ENCODE assay signal across 11 cellular contexts in genomic region chr18:9140984-9141383, GRCh38. TPM values are rescaled to one million over a fixed set of nuclear protein-coding genes. Genes with fewer than 3 reads are reported as not detected.
DNase-seq lines count a peak whose midpoint lies in the region; ATAC-seq and TF ChIP-seq lines count a peak whose summit lies in the region.
"Had no signal": no experiment of that assay in that cellular context is flagged by ENCODE, and none has a peak within 500 bp of the region (broad histone marks: within the 10 kb centered on the region; RNA-seq: fewer than 3 reads in every experiment).

No MANE protein-coding gene starts in this region.

- ATAC-seq in activated CD8-positive, alpha-beta memory T cell treated with anti-CD3 and anti-CD28 coated beads, Interleukin-2, amount 10 ng/mL, durations not matched to agents 7 days and 5 days: no peak
- ATAC-seq in gastroesophageal sphincter: no peak
- ATAC-seq in stimulated activated naive B cell treated with anti-CD40 and anti-IgM and Interleukin-4, amounts not matched to agents 10 μg/mL and 1 μg/mL and 100 μg/mL, for 72 hours (replicated peaks): no peak

- DNase-seq in activated CD8-positive, alpha-beta memory T cell treated with anti-CD3 and anti-CD28 coated beads, Interleukin-2, amount 10 ng/mL, durations not matched to agents 7 days and 5 days: no peak
- DNase-seq in activated CD8-positive, alpha-beta memory T cell treated with anti-CD3 and anti-CD28 coated beads, Interleukin-2, amount 50 U/mL, for 4 hours: no peak
- DNase-seq in WERI-Rb-1: no peak
- DNase-seq in stimulated activated naive B cell treated with anti-CD40 and anti-IgM and Interleukin-4, amounts not matched to agents 10 μg/mL and 1 μg/mL and 100 μg/mL, for 72 hours: no peak
- no peak for DNase-seq in activated gamma-delta T cell treated with Interleukin-2 at 50 U/mL for 16 hours
- no peak for DNase-seq in OCI-M1 (lab: John Stamatoyannopoulos, UW)
- DNase-seq in mesothelial cell of epicardium (ENCODE audit: low spot score in 2 of 2, unreplicated experiment in 2 of 2): no peak
- DNase-seq: mesendoderm, SW 1271 had no signal

- TF ChIP-seq CTCF in WERI-Rb-1 (IDR thresholded peaks at IDR 0.05; ENCODE audit: low read depth, low read length) (no peak), gastroesophageal sphincter (IDR thresholded peaks at IDR 0.05) (no peak), mesothelial cell of epicardium (IDR thresholded peaks at IDR 0.05; ENCODE audit: unreplicated experiment) (no peak)

- H3K36me3 ChIP-seq in WERI-Rb-1 (peaks cover 7% of the 10 kb centered on the region), gastroesophageal sphincter (no peaks in the 10 kb centered on the region)

- WGBS in gastroesophageal sphincter (ENCODE audit: low coverage in 1 of 2), 2 donors: 84 to 85% methylated on average over 2 of the region's 2 CpGs

- H3K9me3 ChIP-seq in WERI-Rb-1 (ENCODE audit: severe bottlenecking) (no peaks in the 10 kb centered on the region), gastroesophageal sphincter (no peaks in the 10 kb centered on the region)

- H3K27me3 ChIP-seq in WERI-Rb-1 (ENCODE audit: insufficient read depth, low read depth, severe bottlenecking): no peaks in the 10 kb centered on the region
- H3K27me3 ChIP-seq in gastroesophageal sphincter: no peaks in the 10 kb centered on the region

- no peaks in the 10 kb centered on the region for H3K27me3 Mint-ChIP-seq in activated CD8-positive, alpha-beta memory T cell treated with anti-CD3 and anti-CD28 coated beads, Interleukin-2, amount 10 ng/mL, durations not matched to agents 7 days and 5 days
- no peaks in the 10 kb centered on the region for H3K27me3 Mint-ChIP-seq in stimulated activated naive B cell treated with anti-CD40 and anti-IgM and Interleukin-4, amounts not matched to agents 10 μg/mL and 1 μg/mL and 100 μg/mL, for 72 hours
- H3K27me3 Mint-ChIP-seq in mesothelial cell of epicardium (ENCODE audit: low read depth): no peaks in the 10 kb centered on the region
- H3K27me3 Mint-ChIP-seq: type B pancreatic cell had no signal

- TF ChIP-seq POLR2A in gastroesophageal sphincter (IDR thresholded peaks at IDR 0.05): no peak

- peaks cover 27 to 78% (median 28%) of the 10 kb centered on the region in 3 donors for H3K4me1 ChIP-seq in gastroesophageal sphincter

- H3K36me3 Mint-ChIP-seq in activated CD8-positive, alpha-beta memory T cell treated with anti-CD3 and anti-CD28 coated beads, Interleukin-2, amount 10 ng/mL, durations not matched to agents 7 days and 5 days: peaks cover 41% of the 10 kb centered on the region
- H3K36me3 Mint-ChIP-seq in stimulated activated naive B cell treated with anti-CD40 and anti-IgM and Interleukin-4, amounts not matched to agents 10 μg/mL and 1 μg/mL and 100 μg/mL, for 72 hours: peaks cover 3 to 20% of the 10 kb centered on the region in 2 donors
- no peaks in the 10 kb centered on the region for H3K36me3 Mint-ChIP-seq in mesothelial cell of epicardium
- H3K36me3 Mint-ChIP-seq: type B pancreatic cell had no signal

- H3K4me3 ChIP-seq in WERI-Rb-1 (ENCODE audit: low read depth, low read length) (no peak overlapping the region), gastroesophageal sphincter (no peak overlapping the region)

- H3K27ac ChIP-seq in WERI-Rb-1 (peak overlapping the region; percentile 8), gastroesophageal sphincter (peak overlapping the region; percentile 15 to 100 (median 96))

- no peaks in the 10 kb centered on the region for H3K9me3 Mint-ChIP-seq in activated CD8-positive, alpha-beta memory T cell treated with anti-CD3 and anti-CD28 coated beads, Interleukin-2, amount 10 ng/mL, durations not matched to agents 7 days and 5 days (ENCODE audit: low read depth)
- no peaks in the 10 kb centered on the region for H3K9me3 Mint-ChIP-seq in stimulated activated naive B cell treated with anti-CD40 and anti-IgM and Interleukin-4, amounts not matched to agents 10 μg/mL and 1 μg/mL and 100 μg/mL, for 72 hours
- H3K9me3 Mint-ChIP-seq in mesothelial cell of epicardium: no peaks in the 10 kb centered on the region
- H3K9me3 Mint-ChIP-seq: type B pancreatic cell had no signal

- CTCF ChIA-PET in activated CD8-positive, alpha-beta memory T cell treated with anti-CD3 and anti-CD28 coated beads, Interleukin-2, amount 10 ng/mL, durations not matched to agents 7 days and 5 days (lab: Charles Lee): interaction anchor here (0.7 to 4.0 kb wide), 6 partner anchors 23 to 193 kb away, joined by 3 to 15 read pairs (median 5); partner anchors contain the start of genes NDUFV2 and TWSG1

- H3K27ac Mint-ChIP-seq in activated CD8-positive, alpha-beta memory T cell treated with anti-CD3 and anti-CD28 coated beads, Interleukin-2, amount 10 ng/mL, durations not matched to agents 7 days and 5 days: peak overlapping the region; percentile 97
- peak overlapping the region; percentile 11 for H3K27ac Mint-ChIP-seq in stimulated activated naive B cell treated with anti-CD40 and anti-IgM and Interleukin-4, amounts not matched to agents 10 μg/mL and 1 μg/mL and 100 μg/mL, for 72 hours
- H3K27ac Mint-ChIP-seq in mesothelial cell of epicardium: no peak overlapping the region
- H3K27ac Mint-ChIP-seq: type B pancreatic cell had no signal

- peaks cover 63% of the 10 kb centered on the region for H3K4me1 Mint-ChIP-seq in activated CD8-positive, alpha-beta memory T cell treated with anti-CD3 and anti-CD28 coated beads, Interleukin-2, amount 10 ng/mL, durations not matched to agents 7 days and 5 days
- peaks cover 34 to 65% of the 10 kb centered on the region in 2 donors for H3K4me1 Mint-ChIP-seq in stimulated activated naive B cell treated with anti-CD40 and anti-IgM and Interleukin-4, amounts not matched to agents 10 μg/mL and 1 μg/mL and 100 μg/mL, for 72 hours
- peaks cover 33% of the 10 kb centered on the region for H3K4me1 Mint-ChIP-seq in mesothelial cell of epicardium

- TF ChIP-seq EP300 in gastroesophageal sphincter (IDR thresholded peaks at IDR 0.05): no peak

- peak overlapping the region; percentile 95 for H3K4me3 Mint-ChIP-seq in activated CD8-positive, alpha-beta memory T cell treated with anti-CD3 and anti-CD28 coated beads, Interleukin-2, amount 10 ng/mL, durations not matched to agents 7 days and 5 days
- peak overlapping the region; percentile 10 to 32 for H3K4me3 Mint-ChIP-seq in stimulated activated naive B cell treated with anti-CD40 and anti-IgM and Interleukin-4, amounts not matched to agents 10 μg/mL and 1 μg/mL and 100 μg/mL, for 72 hours
- no peak overlapping the region for H3K4me3 Mint-ChIP-seq in mesothelial cell of epicardium

RNA-seq across cellular contexts. Expression of gene ANKRD12, which starts 4.4 kb away (rescaled TPM):
- total RNA-seq in activated CD8-positive, alpha-beta memory T cell treated with anti-CD3 and anti-CD28 coated beads, Interleukin-2, amount 10 ng/mL, durations not matched to agents 7 days and 5 days: 10 to 100 TPM; 67.5 to 76.9 TPM
- total RNA-seq in gastroesophageal sphincter (100 to 1,000 TPM in 3 of 4 donors, 10 to 100 TPM in 1; 84.7 to 137 (median 122) TPM), mesothelial cell of epicardium (47.6 to 50.7 TPM (median 49.7 TPM) in 3 replicates)

RNA-seq across cellular contexts. Expression of gene NDUFV2, which starts 38.5 kb away (rescaled TPM):
- 100 to 1,000 TPM; 222 to 302 TPM for total RNA-seq in activated CD8-positive, alpha-beta memory T cell treated with anti-CD3 and anti-CD28 coated beads, Interleukin-2, amount 10 ng/mL, durations not matched to agents 7 days and 5 days
- total RNA-seq in gastroesophageal sphincter (100 to 1,000 TPM; 136 to 230 (median 176) TPM), mesothelial cell of epicardium (99.9 to 114 TPM (median 106 TPM) in 3 replicates)
